16 cellular contexts compared by ENCODE assay signal in genomic region chr11:130611791-130612251, GRCh38.
DNase-seq lines count a peak whose midpoint lies in the region; ATAC-seq and TF ChIP-seq lines count a peak whose summit lies in the region.
"Had no signal": no experiment of that assay in that cellular context is flagged by ENCODE, and none has a peak within 500 bp of the region (broad histone marks: within the 10 kb centered on the region; RNA-seq: fewer than 3 reads in every experiment).

No MANE protein-coding gene starts in this region.

- H3K4me1 ChIP-seq in sigmoid colon: peaks cover 0 to 45% (median 35%) of the 10 kb centered on the region in 4 donors

- ATAC-seq in omental fat pad (ENCODE audit: low FRiP score): peak; percentile 31
- ATAC-seq in GM21360 (IDR thresholded peaks at IDR 0.05; ENCODE audit: unreplicated experiment): no peak
- ATAC-seq in GM19328 (IDR thresholded peaks at IDR 0.05; ENCODE audit: unreplicated experiment): no peak
- ATAC-seq: CD8-positive, alpha-beta T cell; left lung; stimulated activated naive B cell treated with anti-CD40 and anti-IgM and Interleukin-4, amounts not matched to agents 10 μg/mL and 1 μg/mL and 100 μg/mL, for 72 hours had no signal

- DNase-seq in Caki2 (ENCODE audit: low read depth) (peak; percentile 4), NCI-H226 (peak; percentile 85), epithelial cell of esophagus (ENCODE audit: low read depth) (peak; percentile 81), omental fat pad (ENCODE audit: low spot score) (no peak), posterior vena cava (ENCODE audit: low spot score) (no peak), sigmoid colon (no peak)
- DNase-seq: activated CD4-positive, alpha-beta T cell treated with anti-CD3 and anti-CD28 coated beads for 4 hours; CD8-positive, alpha-beta T cell; cerebellar nuclear complex; left lung; NCI-H1417 treated with DMSO at 0.1 percent for 48 hours; stimulated activated CD4-positive, alpha-beta T cell treated with anti-CD3 and anti-CD28 coated beads, Interleukin-2, amount 100 ng/mL, for 24 hours; stimulated activated naive B cell treated with anti-CD40 and anti-IgM and Interleukin-4, amounts not matched to agents 10 μg/mL and 1 μg/mL and 100 μg/mL, for 72 hours had no signal

- no peak for TF ChIP-seq POLR2A in sigmoid colon (IDR thresholded peaks at IDR 0.05)

- H3K27ac ChIP-seq in sigmoid colon: peak overlapping the region in 2 of 4 donors; percentile 25 to 58
- H3K27ac ChIP-seq: left lung, neutrophil had no signal

- TF ChIP-seq CTCF in epithelial cell of esophagus (IDR thresholded peaks at IDR 0.05; ENCODE audit: insufficient read depth, low read depth, low read length, missing control alignments) (no peak), omental fat pad (IDR thresholded peaks at IDR 0.05) (no peak), sigmoid colon (IDR thresholded peaks at IDR 0.05) (no peak)

- H3K9me3 ChIP-seq in sigmoid colon: no peaks in the 10 kb centered on the region
- H3K9me3 ChIP-seq: left lung, neutrophil had no signal

- in situ Hi-C loops in Caki2 (cut with HindIII; ENCODE audit: low pct_unique_long_range_greater_than_20kb, low sequenced_read_pairs): no loop called here

- no peak for TF ChIP-seq EP300 in sigmoid colon (IDR thresholded peaks at IDR 0.05)

- H3K4me3 ChIP-seq in epithelial cell of esophagus (ENCODE audit: low read length): no peak overlapping the region
- H3K4me3 ChIP-seq in sigmoid colon: no peak overlapping the region
- H3K4me3 ChIP-seq: left lung had no signal

- 67 to 92% methylated on average over 5 of the region's 5 CpGs for WGBS in sigmoid colon, 2 donors

- no peaks in the 10 kb centered on the region for H3K27me3 ChIP-seq in sigmoid colon
- H3K27me3 ChIP-seq: left lung, neutrophil had no signal

- intact Hi-C loops in posterior vena cava (cut with DNase I) (no loop called here), sigmoid colon (cut with DNase I) (no loop called here)

- no peaks in the 10 kb centered on the region for H3K36me3 ChIP-seq in sigmoid colon
- H3K36me3 ChIP-seq: left lung, neutrophil had no signal

Comparison
In these comparisons a context has a peak if more than half of its experiments do, and no peak if none do; other contexts are left out.
1. DNase-seq: peak in Caki2 (single experiment), NCI-H226 (single experiment) and epithelial cell of esophagus (single experiment); none in omental fat pad (single experiment), posterior vena cava (single experiment) and sigmoid colon (single experiment).